Comparison of ENCODE assay signal across 19 cellular contexts in the genomic region with DNA sequence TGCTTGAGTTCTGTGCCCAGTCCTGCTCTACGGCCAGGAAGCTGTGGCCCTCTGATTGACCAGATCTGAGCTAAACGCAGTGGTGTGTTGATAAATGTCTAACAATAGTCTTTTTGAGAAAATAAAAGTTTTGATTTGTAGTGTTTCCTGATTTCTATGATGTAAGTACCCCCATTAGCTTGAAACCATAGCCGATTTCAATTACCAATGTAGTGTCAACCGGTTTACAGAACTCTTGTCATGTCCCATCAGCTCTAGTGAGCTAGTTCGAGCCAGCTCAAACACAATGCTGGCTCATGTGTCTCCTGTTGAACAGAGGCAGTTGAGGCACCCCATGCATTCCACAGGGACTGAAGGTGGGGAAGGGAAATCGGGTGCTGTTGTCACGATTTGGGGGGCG. TPM values are rescaled to one million over a fixed set of nuclear protein-coding genes. Genes with fewer than 3 reads are reported as not detected.
DNase-seq lines count a peak whose midpoint lies in the region; ATAC-seq and TF ChIP-seq lines count a peak whose summit lies in the region.
"Had no signal": no experiment of that assay in that cellular context is flagged by ENCODE, and none has a peak within 500 bp of the region (broad histone marks: within the 10 kb centered on the region; RNA-seq: fewer than 3 reads in every experiment).

No MANE protein-coding gene starts in this region.

- no peaks in the 10 kb centered on the region for H3K27me3 ChIP-seq in CD8-positive, alpha-beta T cell (ENCODE audit: insufficient read depth, low read length)
- no peaks in the 10 kb centered on the region for H3K27me3 ChIP-seq in naive thymus-derived CD4-positive, alpha-beta T cell (ENCODE audit: control insufficient read depth in 2 of 2, insufficient read depth in 2 of 2, low read length in 2 of 2)
- H3K27me3 ChIP-seq: testis had no signal

- intact Hi-C loops in activated CD4-positive, alpha-beta T cell treated with anti-CD3 and anti-CD28 coated beads for 36 hours (cut with DNase I, micrococcal nuclease): no loop called here
- intact Hi-C loops in CD8-positive, alpha-beta T cell (cut with DNase I, micrococcal nuclease): loop anchor here in 1 of 2 experiments (10.0 kb wide), 1 partner anchor 202 kb away; no protein-coding TSS in a partner anchor
- intact Hi-C loops in naive thymus-derived CD4-positive, alpha-beta T cell (cut with micrococcal nuclease): loop anchor here in 1 of 2 donors (10.0 kb wide), 1 partner anchor 92 kb away; a partner anchor contains a TSS

- CTCF ChIA-PET in activated CD4-positive, alpha-beta T cell treated with anti-CD3 and anti-CD28 coated beads for 36 hours (lab: Charles Lee): interaction anchor here (0.5 to 3.7 kb wide), 8 partner anchors 19 to 211 kb away, joined by 3 to 17 read pairs (median 3); no protein-coding TSS in a partner anchor
- CTCF ChIA-PET in CD8-positive, alpha-beta T cell (lab: Charles Lee): interaction anchor here (0.9 to 3.3 kb wide), 5 partner anchors 29 to 208 kb away, joined by 3 to 12 read pairs (median 6); no protein-coding TSS in a partner anchor
- CTCF ChIA-PET in T-cell (lab: Charles Lee): no interaction called here
- CTCF ChIA-PET in naive thymus-derived CD4-positive, alpha-beta T cell (lab: Charles Lee): interaction anchor here (0.7 to 2.3 kb wide), 2 partner anchors 30 to 35 kb away, joined by 3 to 11 read pairs; no protein-coding TSS in a partner anchor

- H3K4me3 ChIP-seq in CD8-positive, alpha-beta T cell (ENCODE audit: low read depth, low read length): no peak overlapping the region
- no peak overlapping the region for H3K4me3 ChIP-seq in naive thymus-derived CD4-positive, alpha-beta T cell (ENCODE audit: low read length)
- H3K4me3 ChIP-seq: prostate gland, skin epidermis, testis had no signal

- no peak for DNase-seq in activated CD4-positive, alpha-beta T cell treated with anti-CD3 and anti-CD28 coated beads for 36 hours
- DNase-seq in activated CD4-positive, alpha-beta T cell treated with anti-CD3 and anti-CD28 coated beads for 4 hours: no peak
- no peak for DNase-seq in CD8-positive, alpha-beta T cell
- no peak for DNase-seq in T-cell
- no peak for DNase-seq in naive thymus-derived CD4-positive, alpha-beta T cell
- DNase-seq in KG1 (lab: John Stamatoyannopoulos, UW): no peak
- no peak for DNase-seq in NCI-H82 (lab: John Stamatoyannopoulos, UW)
- DNase-seq in NCI-H2227 (lab: John Stamatoyannopoulos, UW; ENCODE audit: unreplicated experiment): no peak
- DNase-seq: activated CD8-positive, alpha-beta memory T cell treated with anti-CD3 and anti-CD28 coated beads, Interleukin-2, amount 50 U/mL, for 4 hours; cortex of kidney; DMS79 treated with DMSO at 0.1 percent for 48 hours; GOT3; hypothalamus; NCI-H187; NCI-H446 treated with DMSO at 0.1 percent for 48 hours; testis had no signal

- H3K36me3 ChIP-seq in CD8-positive, alpha-beta T cell (ENCODE audit: insufficient read depth, low read length): no peaks in the 10 kb centered on the region
- H3K36me3 ChIP-seq in naive thymus-derived CD4-positive, alpha-beta T cell (ENCODE audit: control insufficient read depth in 2 of 3, insufficient read depth in 3 of 3, low read length in 3 of 3): no peaks in the 10 kb centered on the region
- H3K36me3 ChIP-seq: prostate gland had no signal

- H3K4me1 ChIP-seq in CD8-positive, alpha-beta T cell (ENCODE audit: insufficient read depth, low read length): peaks cover 26% of the 10 kb centered on the region
- peaks cover 13 to 19% of the 10 kb centered on the region in 2 donors for H3K4me1 ChIP-seq in naive thymus-derived CD4-positive, alpha-beta T cell (ENCODE audit: control insufficient read depth in 2 of 2, insufficient read depth in 2 of 2, low read length in 2 of 2)
- H3K4me1 ChIP-seq: prostate gland had no signal

- peaks cover 28% of the 10 kb centered on the region for H3K4me1 Mint-ChIP-seq in activated CD4-positive, alpha-beta T cell treated with anti-CD3 and anti-CD28 coated beads for 36 hours
- peaks cover 33% of the 10 kb centered on the region for H3K4me1 Mint-ChIP-seq in CD8-positive, alpha-beta T cell (ENCODE audit: low read depth)
- peaks cover 39 to 47% (median 45%) of the 10 kb centered on the region in 3 donors for H3K4me1 Mint-ChIP-seq in T-cell
- peaks cover 14 to 46% (median 38%) of the 10 kb centered on the region in 7 donors for H3K4me1 Mint-ChIP-seq in naive thymus-derived CD4-positive, alpha-beta T cell

- no peak overlapping the region for H3K4me3 Mint-ChIP-seq in activated CD4-positive, alpha-beta T cell treated with anti-CD3 and anti-CD28 coated beads for 36 hours
- H3K4me3 Mint-ChIP-seq in CD8-positive, alpha-beta T cell: no peak overlapping the region
- no peak overlapping the region for H3K4me3 Mint-ChIP-seq in T-cell
- peak overlapping the region in 2 of 10 donors; percentile 6 to 78 for H3K4me3 Mint-ChIP-seq in naive thymus-derived CD4-positive, alpha-beta T cell
- H3K4me3 Mint-ChIP-seq: nephron had no signal

- H3K9me3 Mint-ChIP-seq in activated CD4-positive, alpha-beta T cell treated with anti-CD3 and anti-CD28 coated beads for 36 hours (ENCODE audit: low read depth): no peaks in the 10 kb centered on the region
- H3K9me3 Mint-ChIP-seq in CD8-positive, alpha-beta T cell: no peaks in the 10 kb centered on the region
- no peaks in the 10 kb centered on the region for H3K9me3 Mint-ChIP-seq in T-cell
- H3K9me3 Mint-ChIP-seq in naive thymus-derived CD4-positive, alpha-beta T cell: no peaks in the 10 kb centered on the region
- H3K9me3 Mint-ChIP-seq: nephron had no signal

- TF ChIP-seq CTCF in CD8-positive, alpha-beta T cell (IDR thresholded peaks at IDR 0.05): no peak

- peaks cover 2% of the 10 kb centered on the region for H3K36me3 Mint-ChIP-seq in activated CD4-positive, alpha-beta T cell treated with anti-CD3 and anti-CD28 coated beads for 36 hours (ENCODE audit: low read depth)
- no peaks in the 10 kb centered on the region for H3K36me3 Mint-ChIP-seq in CD8-positive, alpha-beta T cell
- H3K36me3 Mint-ChIP-seq in T-cell: no peaks in the 10 kb centered on the region
- peaks cover 0 to 7% (median 0%) of the 10 kb centered on the region in 5 donors for H3K36me3 Mint-ChIP-seq in naive thymus-derived CD4-positive, alpha-beta T cell

- H3K27me3 Mint-ChIP-seq in activated CD4-positive, alpha-beta T cell treated with anti-CD3 and anti-CD28 coated beads for 36 hours: no peaks in the 10 kb centered on the region
- H3K27me3 Mint-ChIP-seq in CD8-positive, alpha-beta T cell (ENCODE audit: low read depth): no peaks in the 10 kb centered on the region
- H3K27me3 Mint-ChIP-seq in T-cell: no peaks in the 10 kb centered on the region
- H3K27me3 Mint-ChIP-seq in naive thymus-derived CD4-positive, alpha-beta T cell: no peaks in the 10 kb centered on the region

- peak overlapping the region; percentile 71 for H3K27ac Mint-ChIP-seq in activated CD4-positive, alpha-beta T cell treated with anti-CD3 and anti-CD28 coated beads for 36 hours
- H3K27ac Mint-ChIP-seq in CD8-positive, alpha-beta T cell: peak overlapping the region; percentile 53
- H3K27ac Mint-ChIP-seq in T-cell: peak overlapping the region; percentile 92
- peak overlapping the region in 7 of 9 donors; percentile 54 to 94 (median 76) for H3K27ac Mint-ChIP-seq in naive thymus-derived CD4-positive, alpha-beta T cell
- H3K27ac Mint-ChIP-seq: nephron had no signal

- H3K9me3 ChIP-seq in CD8-positive, alpha-beta T cell (ENCODE audit: low read length): no peaks in the 10 kb centered on the region
- no peaks in the 10 kb centered on the region for H3K9me3 ChIP-seq in naive thymus-derived CD4-positive, alpha-beta T cell (ENCODE audit: control insufficient read depth in 2 of 3, low read length in 3 of 3)
- H3K9me3 ChIP-seq: prostate gland, testis had no signal

- ATAC-seq in activated CD4-positive, alpha-beta T cell treated with anti-CD3 and anti-CD28 coated beads for 36 hours: no peak
- ATAC-seq in CD8-positive, alpha-beta T cell: no peak
- no peak for ATAC-seq in T-cell (replicated peaks in 1 of 4)
- no peak for ATAC-seq in naive thymus-derived CD4-positive, alpha-beta T cell

- POLR2A ChIA-PET in activated CD4-positive, alpha-beta T cell treated with anti-CD3 and anti-CD28 coated beads for 36 hours (lab: Charles Lee): interaction anchor here (0.6 kb wide), 1 partner anchor 47 kb away, joined by 5 read pairs; no protein-coding TSS in a partner anchor
- POLR2A ChIA-PET in CD8-positive, alpha-beta T cell (lab: Charles Lee): interaction anchor here (0.6 to 1.0 kb wide), 2 partner anchors 149 to 228 kb away, joined by 3 to 4 read pairs; no protein-coding TSS in a partner anchor
- POLR2A ChIA-PET in T-cell (lab: Charles Lee): no interaction called here
- POLR2A ChIA-PET in naive thymus-derived CD4-positive, alpha-beta T cell (lab: Charles Lee): interaction anchor here (1.4 kb wide), 1 partner anchor 89 kb away, joined by 6 read pairs; a partner anchor contains a TSS

- no peak overlapping the region for H3K27ac ChIP-seq in CD8-positive, alpha-beta T cell (ENCODE audit: low read depth, low read length)
- no peak overlapping the region for H3K27ac ChIP-seq in naive thymus-derived CD4-positive, alpha-beta T cell (ENCODE audit: low read depth, low read length)
- H3K27ac ChIP-seq: prostate gland, testis had no signal

RNA-seq across cellular contexts. Expression of a gene that starts 56.7 kb away (rescaled TPM):
- total RNA-seq in activated CD4-positive, alpha-beta T cell treated with anti-CD3 and anti-CD28 coated beads for 36 hours: 10 to 100 TPM; 33.7 to 50.3 TPM
- 10 to 100 TPM; 23.2 to 27.0 TPM for total RNA-seq in CD8-positive, alpha-beta T cell
- 10 to 100 TPM; 39.6 to 68.9 (median 43.6) TPM for total RNA-seq in T-cell
- total RNA-seq in naive thymus-derived CD4-positive, alpha-beta T cell: 10 to 100 TPM; 54.5 to 83.0 (median 68.5) TPM
- 10 to 100 TPM; 12.7 to 28.7 TPM for polyA plus RNA-seq in naive thymus-derived CD4-positive, alpha-beta T cell

Comparison
In these comparisons a context has a peak if more than half of its experiments do, and no peak if none do; other contexts are left out.
1. CTCF ChIA-PET loops: an anchor here in activated CD4-positive, alpha-beta T cell treated with anti-CD3 and anti-CD28 coated beads for 36 hours (0.5 to 3.7 kb wide), CD8-positive, alpha-beta T cell (0.9 to 3.3 kb wide) and naive thymus-derived CD4-positive, alpha-beta T cell (0.7 to 2.3 kb wide); none called in T-cell.
2. POLR2A ChIA-PET loops: an anchor here in activated CD4-positive, alpha-beta T cell treated with anti-CD3 and anti-CD28 coated beads for 36 hours (0.6 kb wide), CD8-positive, alpha-beta T cell (0.6 to 1.0 kb wide) and naive thymus-derived CD4-positive, alpha-beta T cell (1.4 kb wide); none called in T-cell.